Comparison of ENCODE assay signal across 37 cellular contexts in the genomic region with DNA sequence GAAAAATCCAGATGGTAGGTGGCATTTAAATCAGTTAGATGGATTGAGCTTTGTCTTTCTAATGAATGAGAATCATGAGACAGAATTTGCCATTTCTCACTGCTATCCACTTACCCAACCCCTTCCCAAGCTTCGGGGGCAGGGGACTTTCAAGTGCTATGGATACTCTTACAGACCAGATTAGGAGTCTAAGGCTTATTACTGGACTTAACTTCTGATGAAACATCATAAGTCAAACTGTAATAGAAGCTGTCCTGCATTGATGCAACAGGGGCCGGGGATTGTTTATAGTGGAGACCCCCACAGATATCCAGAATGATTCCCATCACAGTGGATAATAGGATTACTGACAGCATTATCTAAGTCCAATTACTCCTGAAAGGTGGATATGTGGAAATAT.
"Had no signal": no experiment of that assay in that cellular context is flagged by ENCODE, and none has a peak within 500 bp of the region (broad histone marks: within the 10 kb centered on the region; RNA-seq: fewer than 3 reads in every experiment).

No MANE protein-coding gene starts in this region.

- H3K36me3 Mint-ChIP-seq: activated CD8-positive, alpha-beta memory T cell treated with anti-CD3 and anti-CD28 coated beads, Interleukin-2, amount 10 ng/mL, durations not matched to agents 7 days and 5 days; activated naive CD4-positive, alpha-beta T cell treated with anti-CD3 and anti-CD28 coated beads, Interleukin-2, amount 10 ng/mL, durations not matched to agents 7 days and 5 days; activated naive CD4-positive, alpha-beta T cell treated with anti-CD3 and anti-CD28 coated beads, Interleukin-2, amount 50 U/mL, for 24 hours; activated naive CD8-positive, alpha-beta T cell; activated naive CD8-positive, alpha-beta T cell treated with anti-CD3 and anti-CD28 coated beads, Interleukin-2, amount 10 ng/mL, durations not matched to agents 7 days and 5 days had no signal

- H3K36me3 ChIP-seq: brain microvascular endothelial cell, breast epithelium had no signal

- H3K4me3 Mint-ChIP-seq: activated CD4-positive, alpha-beta memory T cell treated with anti-CD3 and anti-CD28 coated beads, Interleukin-2, amount 10 ng/mL, durations not matched to agents 7 days and 5 days; activated CD4-positive, alpha-beta T cell treated with anti-CD3 and anti-CD28 coated beads for 36 hours; activated CD4-positive, alpha-beta T cell treated with anti-CD3 and anti-CD28 coated beads, Interleukin-2, amount 10 ng/mL, durations not matched to agents 7 days and 5 days; activated CD8-positive, alpha-beta memory T cell treated with anti-CD3 and anti-CD28 coated beads, Interleukin-2, amount 10 ng/mL, durations not matched to agents 7 days and 5 days; activated CD8-positive, alpha-beta T cell treated with anti-CD3 and anti-CD28 coated beads, Interleukin-2, amount 10 ng/mL, durations not matched to agents 7 days and 5 days; activated naive CD4-positive, alpha-beta T cell treated with anti-CD3 and anti-CD28 coated beads, Interleukin-2, amount 10 ng/mL, durations not matched to agents 7 days and 5 days; activated naive CD4-positive, alpha-beta T cell treated with anti-CD3 and anti-CD28 coated beads, Interleukin-2, amount 50 U/mL, for 24 hours; activated naive CD8-positive, alpha-beta T cell; activated naive CD8-positive, alpha-beta T cell treated with anti-CD3 and anti-CD28 coated beads, Interleukin-2, amount 10 ng/mL, durations not matched to agents 7 days and 5 days; activated naive CD8-positive, alpha-beta T cell treated with anti-CD3 and anti-CD28 coated beads, Interleukin-2, amount 50 U/mL, for 24 hours; activated T-cell treated with anti-CD3 and anti-CD28 coated beads, Interleukin-2, amount 50 U/mL, for 24 hours; T-helper 2 cell treated with Interferon-gamma antibody and Interleukin-4, amounts not matched to agents 5 μg/mL and 100 μg/mL, for 36 hours; WTC11 had no signal

- H3K27ac ChIP-seq: body of pancreas, brain microvascular endothelial cell, breast epithelium, coronary artery had no signal

- FAIRE-seq: astrocyte, colon, TTC549 had no signal

- H3K4me3 ChIP-seq: body of pancreas, breast epithelium, coronary artery had no signal

- H3K9me3 ChIP-seq: body of pancreas, breast epithelium had no signal

- H3K4me1 Mint-ChIP-seq: activated CD4-positive, alpha-beta memory T cell treated with anti-CD3 and anti-CD28 coated beads, Interleukin-2, amount 10 ng/mL, durations not matched to agents 7 days and 5 days; activated CD4-positive, alpha-beta T cell treated with anti-CD3 and anti-CD28 coated beads for 36 hours; activated CD4-positive, alpha-beta T cell treated with anti-CD3 and anti-CD28 coated beads, Interleukin-2, amount 10 ng/mL, durations not matched to agents 7 days and 5 days; activated CD8-positive, alpha-beta memory T cell treated with anti-CD3 and anti-CD28 coated beads, Interleukin-2, amount 10 ng/mL, durations not matched to agents 7 days and 5 days; activated naive CD4-positive, alpha-beta T cell treated with anti-CD3 and anti-CD28 coated beads, Interleukin-2, amount 10 ng/mL, durations not matched to agents 7 days and 5 days; activated naive CD4-positive, alpha-beta T cell treated with anti-CD3 and anti-CD28 coated beads, Interleukin-2, amount 50 U/mL, for 24 hours; activated naive CD8-positive, alpha-beta T cell treated with anti-CD3 and anti-CD28 coated beads, Interleukin-2, amount 10 ng/mL, durations not matched to agents 7 days and 5 days; activated naive CD8-positive, alpha-beta T cell treated with anti-CD3 and anti-CD28 coated beads, Interleukin-2, amount 50 U/mL, for 24 hours had no signal

- H3K4me1 ChIP-seq: breast epithelium had no signal

- ATAC-seq: activated CD4-positive, alpha-beta T cell treated with anti-CD3 and anti-CD28 coated beads for 36 hours; activated CD4-positive, CD25-positive, alpha-beta regulatory T cell treated with anti-CD3 and anti-CD28 coated beads, Interleukin-2, amount 50 U/mL, for 24 hours; activated CD8-positive, alpha-beta memory T cell treated with anti-CD3 and anti-CD28 coated beads, Interleukin-2, amount 10 ng/mL, durations not matched to agents 7 days and 5 days; activated CD8-positive, alpha-beta T cell treated with anti-CD3 and anti-CD28 coated beads, Interleukin-2, amount 10 ng/mL, durations not matched to agents 7 days and 5 days; activated naive CD8-positive, alpha-beta T cell treated with anti-CD3 and anti-CD28 coated beads, Interleukin-2, amount 50 U/mL, for 24 hours; body of pancreas; WTC11 had no signal

- H3K27me3 ChIP-seq: body of pancreas, brain microvascular endothelial cell, breast epithelium had no signal

- H3K27ac Mint-ChIP-seq: activated CD4-positive, alpha-beta memory T cell treated with anti-CD3 and anti-CD28 coated beads, Interleukin-2, amount 10 ng/mL, durations not matched to agents 7 days and 5 days; activated CD4-positive, alpha-beta T cell treated with anti-CD3 and anti-CD28 coated beads for 36 hours; activated CD4-positive, alpha-beta T cell treated with anti-CD3 and anti-CD28 coated beads, Interleukin-2, amount 10 ng/mL, durations not matched to agents 7 days and 5 days; activated CD8-positive, alpha-beta memory T cell treated with anti-CD3 and anti-CD28 coated beads, Interleukin-2, amount 10 ng/mL, durations not matched to agents 7 days and 5 days; activated CD8-positive, alpha-beta T cell treated with anti-CD3 and anti-CD28 coated beads, Interleukin-2, amount 10 ng/mL, durations not matched to agents 7 days and 5 days; activated naive CD4-positive, alpha-beta T cell treated with anti-CD3 and anti-CD28 coated beads, Interleukin-2, amount 10 ng/mL, durations not matched to agents 7 days and 5 days; activated naive CD4-positive, alpha-beta T cell treated with anti-CD3 and anti-CD28 coated beads, Interleukin-2, amount 50 U/mL, for 24 hours; activated naive CD8-positive, alpha-beta T cell; activated naive CD8-positive, alpha-beta T cell treated with anti-CD3 and anti-CD28 coated beads, Interleukin-2, amount 10 ng/mL, durations not matched to agents 7 days and 5 days; activated naive CD8-positive, alpha-beta T cell treated with anti-CD3 and anti-CD28 coated beads, Interleukin-2, amount 50 U/mL, for 24 hours; activated T-cell treated with anti-CD3 and anti-CD28 coated beads, Interleukin-2, amount 50 U/mL, for 24 hours; activated T-helper 2 cell treated with anti-CD3 and anti-CD28 coated beads, Interferon-gamma antibody, Interleukin-2, Interleukin-4, amounts not matched to agents 10 μg/mL and 5 μg/mL and 100 μg/mL, durations not matched to agents 14 hours and 24 hours and 36 hours; T-helper 2 cell treated with Interferon-gamma antibody and Interleukin-4, amounts not matched to agents 5 μg/mL and 100 μg/mL, for 36 hours; WTC11 had no signal

- DNase-seq: activated CD4-positive, alpha-beta memory T cell treated with anti-CD3 and anti-CD28 coated beads, Interleukin-2, amount 10 ng/mL, durations not matched to agents 7 days and 5 days; activated CD4-positive, alpha-beta T cell treated with anti-CD3 and anti-CD28 coated beads for 1 hour; activated CD4-positive, alpha-beta T cell treated with anti-CD3 and anti-CD28 coated beads for 36 hours; activated CD4-positive, alpha-beta T cell treated with anti-CD3 and anti-CD28 coated beads for 48 hours; activated CD4-positive, alpha-beta T cell treated with anti-CD3 and anti-CD28 coated beads, Interleukin-2, amount 10 ng/mL, durations not matched to agents 7 days and 5 days; activated CD4-positive, alpha-beta T cell treated with anti-CD3 and anti-CD28 coated beads, Interleukin-2, amount 50 U/mL, for 48 hours; activated CD4-positive, CD25-positive, alpha-beta regulatory T cell; activated CD8-positive, alpha-beta memory T cell treated with anti-CD3 and anti-CD28 coated beads for 24 hours; activated CD8-positive, alpha-beta memory T cell treated with anti-CD3 and anti-CD28 coated beads, Interleukin-2, amount 10 ng/mL, durations not matched to agents 7 days and 5 days; activated CD8-positive, alpha-beta memory T cell treated with anti-CD3 and anti-CD28 coated beads, Interleukin-2, amount 50 U/mL, for 48 hours; activated CD8-positive, alpha-beta T cell treated with anti-CD3 and anti-CD28 coated beads, Interleukin-2, amount 10 ng/mL, durations not matched to agents 7 days and 5 days; activated effector memory CD4-positive, alpha-beta T cell treated with Interleukin-2 at 50 U/mL for 16 hours; activated gamma-delta T cell; activated naive CD4-positive, alpha-beta T cell treated with anti-CD3 and anti-CD28 coated beads, Interleukin-2, amount 10 ng/mL, durations not matched to agents 7 days and 5 days; activated naive CD4-positive, alpha-beta T cell treated with Interleukin-2 at 50 U/mL for 16 hours; activated naive CD8-positive, alpha-beta T cell treated with anti-CD3 and anti-CD28 coated beads, Interleukin-2, amount 10 ng/mL, durations not matched to agents 7 days and 5 days; activated naive CD8-positive, alpha-beta T cell treated with anti-CD3 and anti-CD28 coated beads, Interleukin-2, amount 50 U/mL, for 24 hours; activated T-cell treated with anti-CD3 and anti-CD28 coated beads, Interleukin-2, amount 50 U/mL, for 24 hours; activated T-cell treated with anti-CD3 and anti-CD28 coated beads, Interleukin-2, amount 50 U/mL, for 48 hours; amygdala; anterior cingulate cortex; body of pancreas; brain microvascular endothelial cell; central memory CD4-positive, alpha-beta T cell; T-helper 2 cell; T-helper 9 cell had no signal

- H3K27me3 Mint-ChIP-seq: activated CD4-positive, alpha-beta memory T cell treated with anti-CD3 and anti-CD28 coated beads, Interleukin-2, amount 10 ng/mL, durations not matched to agents 7 days and 5 days; activated CD4-positive, alpha-beta T cell treated with anti-CD3 and anti-CD28 coated beads for 36 hours; activated CD4-positive, alpha-beta T cell treated with anti-CD3 and anti-CD28 coated beads, Interleukin-2, amount 10 ng/mL, durations not matched to agents 7 days and 5 days; activated CD8-positive, alpha-beta memory T cell treated with anti-CD3 and anti-CD28 coated beads, Interleukin-2, amount 10 ng/mL, durations not matched to agents 7 days and 5 days; activated naive CD4-positive, alpha-beta T cell treated with anti-CD3 and anti-CD28 coated beads, Interleukin-2, amount 10 ng/mL, durations not matched to agents 7 days and 5 days; activated naive CD8-positive, alpha-beta T cell; activated naive CD8-positive, alpha-beta T cell treated with anti-CD3 and anti-CD28 coated beads, Interleukin-2, amount 10 ng/mL, durations not matched to agents 7 days and 5 days; activated naive CD8-positive, alpha-beta T cell treated with anti-CD3 and anti-CD28 coated beads, Interleukin-2, amount 50 U/mL, for 24 hours; activated T-cell treated with anti-CD3 and anti-CD28 coated beads, Interleukin-2, amount 50 U/mL, for 24 hours had no signal

- H3K9me3 Mint-ChIP-seq: activated CD4-positive, alpha-beta memory T cell treated with anti-CD3 and anti-CD28 coated beads, Interleukin-2, amount 10 ng/mL, durations not matched to agents 7 days and 5 days; activated T-cell treated with anti-CD3 and anti-CD28 coated beads, Interleukin-2, amount 50 U/mL, for 24 hours; activated T-helper 2 cell treated with anti-CD3 and anti-CD28 coated beads, Interferon-gamma antibody, Interleukin-2, Interleukin-4, amounts not matched to agents 10 μg/mL and 5 μg/mL and 100 μg/mL, durations not matched to agents 14 hours and 24 hours and 36 hours; WTC11 had no signal
